ENCODE assay signal across 2 cellular contexts in genomic region chr3:4744405-4745239, GRCh38.
TF ChIP-seq lines count a peak whose summit lies in the region.

No MANE protein-coding gene starts in this region.

TF ChIP-seq in A549, 52 proteins besides CTCF, POLR2A, EP300 and RAD21 (continued from another document and continues in another):
- TF ChIP-seq REST (IDR thresholded peaks at IDR 0.05) (no peak), MAX (IDR thresholded peaks at IDR 0.05) (peak; percentile 94), BHLHE40 (IDR thresholded peaks at IDR 0.05; ENCODE audit: low read depth, low read length) (no peak), CHD4 (IDR thresholded peaks at IDR 0.05; ENCODE audit: borderline replicate concordance) (no peak), HEYL (CRISPR knock-in tag; IDR thresholded peaks at IDR 0.05) (no peak), MAFK (IDR thresholded peaks at IDR 0.05; ENCODE audit: partially characterized antibody) (peak; percentile 86), SMC3 (IDR thresholded peaks at IDR 0.05) (peak; percentile 55), KDM5A (IDR thresholded peaks at IDR 0.05) (no peak), CHD2 (IDR thresholded peaks at IDR 0.05; ENCODE audit: low read length, partially characterized antibody) (no peak), ZNF302 (CRISPR knock-in tag; IDR thresholded peaks at IDR 0.05) (no peak), MAZ (IDR thresholded peaks at IDR 0.05; ENCODE audit: borderline replicate concordance, low read depth, low read length) (no peak), JUNB (IDR thresholded peaks at IDR 0.05) (peak; percentile 86), ESRRA (IDR thresholded peaks at IDR 0.05; ENCODE audit: borderline replicate concordance, low read length) (no peak), TFCP2L1 (CRISPR knock-in tag; IDR thresholded peaks at IDR 0.05) (no peak), HOXB5 (CRISPR knock-in tag; IDR thresholded peaks at IDR 0.05) (peak; percentile 59; the same call in 1 of the 2 replicates), PHF8 (IDR thresholded peaks at IDR 0.05; ENCODE audit: borderline replicate concordance, low read depth) (no peak), MYC (IDR thresholded peaks at IDR 0.05; ENCODE audit: borderline replicate concordance, low read length) (no peak), E2F6 (IDR thresholded peaks at IDR 0.05; ENCODE audit: borderline replicate concordance, low read depth) (no peak), JUN (IDR thresholded peaks at IDR 0.05) (peak; percentile 89 to 90; a peak in 4 of 5 replicates), CEBPB (IDR thresholded peaks at IDR 0.05) (peak; percentile 71 to 89), ZFP36 (IDR thresholded peaks at IDR 0.05; ENCODE audit: borderline replicate concordance, partially characterized antibody) (no peak), ZC3H11A (IDR thresholded peaks at IDR 0.05) (no peak), SREBF2 (IDR thresholded peaks at IDR 0.05) (no peak), NFE2L2 (conservative IDR thresholded peaks at IDR 0.05; ENCODE audit: low read length) (no peak), POLR2AphosphoS2 (conservative IDR thresholded peaks at IDR 0.05; ENCODE audit: low read length) (no peak), CBX2 (IDR thresholded peaks at IDR 0.05; ENCODE audit: borderline replicate concordance, low read depth) (no peak), EHF (CRISPR knock-in tag; IDR thresholded peaks at IDR 0.05) (no peak; the same call in 1 of the 2 replicates), HDAC2 (IDR thresholded peaks at IDR 0.05) (no peak), FOSB (CRISPR knock-in tag; IDR thresholded peaks at IDR 0.05) (no peak; the same call in 1 of the 2 replicates), BCL3 (IDR thresholded peaks at IDR 0.05) (peak; percentile 93; the same call in 2 of the 3 replicates), EHMT2 (IDR thresholded peaks at IDR 0.05; ENCODE audit: low read depth) (no peak), USF2 (IDR thresholded peaks at IDR 0.05) (no peak), KDM1A (IDR thresholded peaks at IDR 0.05; ENCODE audit: low read depth) (no peak)

TF ChIP-seq in HEK293, 187 proteins besides CTCF, POLR2A, EP300 and RAD21 (continued from another document and continues in another):
- TF ChIP-seq PRDM4 (tag by site-specific recombination; IDR thresholded peaks at IDR 0.05), result no peak
- TF ChIP-seq ZNF623 (tag by site-specific recombination; IDR thresholded peaks at IDR 0.05), result no peak
- no peak for TF ChIP-seq KLF16 (tag by site-specific recombination; IDR thresholded peaks at IDR 0.05)
- TF ChIP-seq KLF10 (tag by site-specific recombination; IDR thresholded peaks at IDR 0.05), result no peak
- TF ChIP-seq GLI2 (tag by site-specific recombination; IDR thresholded peaks at IDR 0.05; ENCODE audit: borderline replicate concordance, low read depth), result no peak
- TF ChIP-seq ZNF274 (IDR thresholded peaks at IDR 0.05; ENCODE audit: low read length), result no peak
- TF ChIP-seq ZNF274 (tag by site-specific recombination; IDR thresholded peaks at IDR 0.05; ENCODE audit: borderline replicate concordance), result no peak
- no peak for TF ChIP-seq ZNF292 (tag by site-specific recombination; IDR thresholded peaks at IDR 0.05; ENCODE audit: borderline replicate concordance, low read depth)
- no peak for TF ChIP-seq ZNF596 (tag by site-specific recombination; IDR thresholded peaks at IDR 0.05)
- no peak for TF ChIP-seq ZNF350 (tag by site-specific recombination; IDR thresholded peaks at IDR 0.05)
- TF ChIP-seq ZNF600 (tag by site-specific recombination; IDR thresholded peaks at IDR 0.05), result peak; percentile 29; the same call in 1 of the 2 replicates
- 0 out of 2 replicates have a peak, but pooled peaks have one; percentile 11 for TF ChIP-seq ZBTB17 (tag by site-specific recombination; IDR thresholded peaks at IDR 0.05)
- no peak for TF ChIP-seq ZNF239 (tag by site-specific recombination; IDR thresholded peaks at IDR 0.05)
- TF ChIP-seq ZSCAN4 (tag by site-specific recombination; IDR thresholded peaks at IDR 0.05), result no peak
- no peak for TF ChIP-seq SP2 (tag by site-specific recombination; IDR thresholded peaks at IDR 0.05)
- no peak for TF ChIP-seq ZBTB1 (tag by site-specific recombination; IDR thresholded peaks at IDR 0.05)
- TF ChIP-seq ZFP3 (tag by site-specific recombination; IDR thresholded peaks at IDR 0.05; ENCODE audit: low read depth), result no peak
- no peak for TF ChIP-seq ZNF473 (tag by site-specific recombination; IDR thresholded peaks at IDR 0.05)
- no peak for TF ChIP-seq ZNF704 (tag by site-specific recombination; IDR thresholded peaks at IDR 0.05)
- TF ChIP-seq ZFP41 (tag by site-specific recombination; IDR thresholded peaks at IDR 0.05; ENCODE audit: borderline replicate concordance), result no peak
- peak; percentile 68 for TF ChIP-seq ZBTB44 (tag by site-specific recombination; IDR thresholded peaks at IDR 0.05)
- no peak for TF ChIP-seq ZBTB11 (tag by site-specific recombination; conservative IDR thresholded peaks at IDR 0.05; ENCODE audit: low read depth)
- TF ChIP-seq ZBTB10 (tag by site-specific recombination; IDR thresholded peaks at IDR 0.05), result no peak
- no peak for TF ChIP-seq AEBP2 (tag by site-specific recombination; IDR thresholded peaks at IDR 0.05; ENCODE audit: borderline replicate concordance)
- TF ChIP-seq ZNF558 (tag by site-specific recombination; IDR thresholded peaks at IDR 0.05), result no peak
- no peak for TF ChIP-seq ZNF10 (tag by site-specific recombination; IDR thresholded peaks at IDR 0.05)
- no peak for TF ChIP-seq ELK4 (IDR thresholded peaks at IDR 0.05; ENCODE audit: borderline replicate concordance, low read depth, low read length)
- no peak for TF ChIP-seq HIC1 (tag by site-specific recombination; IDR thresholded peaks at IDR 0.05)
- peak; percentile 70 for TF ChIP-seq IKZF3 (tag by site-specific recombination; IDR thresholded peaks at IDR 0.05)
